In genomic region chr14:91349481-91350074, GRCh38 we compare ENCODE assay signal across 8 cellular contexts.
DNase-seq lines count a peak whose midpoint lies in the region; ATAC-seq and TF ChIP-seq lines count a peak whose summit lies in the region.

No MANE protein-coding gene starts in this region.

- POLR2A ChIA-PET in T-cell (lab: Charles Lee), result interaction anchor here (0.5 to 1.6 kb wide), 9 partner anchors 10 to 77 kb away, joined by 3 to 8 read pairs (median 4); no protein-coding TSS in a partner anchor

- no peak for TF ChIP-seq CTCF in Calu3 (IDR thresholded peaks at IDR 0.05; ENCODE audit: unreplicated experiment)

- H3K4me1 Mint-ChIP-seq in Calu3 (ENCODE audit: low read depth, unreplicated experiment) (peaks cover 61% of the 10 kb centered on the region), T-cell (peaks cover 80 to 93% (median 89%) of the 10 kb centered on the region in 3 donors)
- H3K4me1 Mint-ChIP-seq in central memory CD8-positive, alpha-beta T cell, result peaks cover 80% of the 10 kb centered on the region
- peaks cover 91% of the 10 kb centered on the region for H3K4me1 Mint-ChIP-seq in stimulated activated memory B cell treated with anti-CD40 and anti-IgM and Interleukin-4, amounts not matched to agents 10 μg/mL and 1 μg/mL and 100 μg/mL, for 72 hours

- ATAC-seq in GM21786 (IDR thresholded peaks at IDR 0.05; ENCODE audit: unreplicated experiment) (peak; percentile 60), T-cell (replicated peaks in 1 of 4) (peak; percentile 48 to 83 (median 57))
- ATAC-seq in central memory CD8-positive, alpha-beta T cell (replicated peaks; ENCODE audit: extremely low read depth, poor library complexity, severe bottlenecking), result peak; percentile 55
- peak; percentile 88 for ATAC-seq in stimulated activated memory B cell treated with anti-CD40 and anti-IgM and Interleukin-4, amounts not matched to agents 10 μg/mL and 1 μg/mL and 100 μg/mL, for 72 hours

- H3K27me3 Mint-ChIP-seq in Calu3 (ENCODE audit: unreplicated experiment) (no peaks in the 10 kb centered on the region), T-cell (no peaks in the 10 kb centered on the region)
- H3K27me3 Mint-ChIP-seq in central memory CD8-positive, alpha-beta T cell, result no peaks in the 10 kb centered on the region
- no peaks in the 10 kb centered on the region for H3K27me3 Mint-ChIP-seq in stimulated activated memory B cell treated with anti-CD40 and anti-IgM and Interleukin-4, amounts not matched to agents 10 μg/mL and 1 μg/mL and 100 μg/mL, for 72 hours

- H3K36me3 Mint-ChIP-seq in Calu3 (ENCODE audit: insufficient read depth, unreplicated experiment) (peaks cover 15% of the 10 kb centered on the region), T-cell (peaks cover 22% of the 10 kb centered on the region)
- peaks cover 46% of the 10 kb centered on the region for H3K36me3 Mint-ChIP-seq in central memory CD8-positive, alpha-beta T cell (ENCODE audit: insufficient read depth)
- peaks cover 12% of the 10 kb centered on the region for H3K36me3 Mint-ChIP-seq in stimulated activated memory B cell treated with anti-CD40 and anti-IgM and Interleukin-4, amounts not matched to agents 10 μg/mL and 1 μg/mL and 100 μg/mL, for 72 hours

- no TSS peak for BruUV-seq in Calu3 (replicated peaks; lab: Mats Ljungman, UMichigan)

- H3K4me3 Mint-ChIP-seq in Calu3 (ENCODE audit: low read depth, unreplicated experiment), result no peak overlapping the region
- peak overlapping the region; percentile 59 to 87 (median 82) for H3K4me3 Mint-ChIP-seq in T-cell
- peak overlapping the region; percentile 85 for H3K4me3 Mint-ChIP-seq in central memory CD8-positive, alpha-beta T cell
- peak overlapping the region; percentile 20 for H3K4me3 Mint-ChIP-seq in stimulated activated memory B cell treated with anti-CD40 and anti-IgM and Interleukin-4, amounts not matched to agents 10 μg/mL and 1 μg/mL and 100 μg/mL, for 72 hours

- H3K27ac Mint-ChIP-seq in Calu3 (ENCODE audit: unreplicated experiment), result peak overlapping the region; percentile 40
- H3K27ac Mint-ChIP-seq in T-cell, result peak overlapping the region; percentile 96 to 98
- H3K27ac Mint-ChIP-seq in central memory CD8-positive, alpha-beta T cell (ENCODE audit: low read depth), result peak overlapping the region; percentile 95
- peak overlapping the region; percentile 90 for H3K27ac Mint-ChIP-seq in stimulated activated memory B cell treated with anti-CD40 and anti-IgM and Interleukin-4, amounts not matched to agents 10 μg/mL and 1 μg/mL and 100 μg/mL, for 72 hours

- CTCF ChIA-PET in Calu3 (lab: Charles Lee), result interaction anchor here (1.0 to 1.2 kb wide), 2 partner anchors 26 to 69 kb away, joined by 3 to 4 read pairs; no protein-coding TSS in a partner anchor
- CTCF ChIA-PET in T-cell (lab: Charles Lee), result interaction anchor here (0.5 to 3.3 kb wide), 11 partner anchors 23 to 78 kb away, joined by 3 to 29 read pairs (median 5); no protein-coding TSS in a partner anchor

- H3K9me3 Mint-ChIP-seq in Calu3 (ENCODE audit: low read depth, unreplicated experiment) (no peaks in the 10 kb centered on the region), T-cell (no peaks in the 10 kb centered on the region)
- no peaks in the 10 kb centered on the region for H3K9me3 Mint-ChIP-seq in central memory CD8-positive, alpha-beta T cell
- H3K9me3 Mint-ChIP-seq in stimulated activated memory B cell treated with anti-CD40 and anti-IgM and Interleukin-4, amounts not matched to agents 10 μg/mL and 1 μg/mL and 100 μg/mL, for 72 hours, result no peaks in the 10 kb centered on the region

- DNase-seq in Calu3 (peak; percentile 58), T-cell (peak in 31 of 34 experiments; percentile 31 to 83 (median 68)), DMS 273 (lab: John Stamatoyannopoulos, UW; ENCODE audit: unreplicated experiment) (no peak), hepatic stellate cell (ENCODE audit: low spot score) (no peak), NCI-H526 (lab: John Stamatoyannopoulos, UW) (no peak)
- peak in 1 of 2 donors; percentile 63 for DNase-seq in central memory CD8-positive, alpha-beta T cell (ENCODE audit: low spot score in 2 of 2)

- intact Hi-C loops in Calu3 (cut with micrococcal nuclease; ENCODE audit: unreplicated experiment), result no loop called here

Comparison
In these comparisons a context has a peak if more than half of its experiments do, and no peak if none do; other contexts are left out.
1. DNase-seq: peak in Calu3 (single experiment) and T-cell (31 of 34); none in DMS 273 (single experiment), hepatic stellate cell (single experiment) and NCI-H526 (0 of 2).
2. H3K27ac Mint-ChIP-seq: peak in every context shown above with its lines; median percentile 97 in T-cell; 95 in central memory CD8-positive, alpha-beta T cell; 90 in stimulated activated memory B cell treated with anti-CD40 and anti-IgM and Interleukin-4, amounts not matched to agents 10 μg/mL and 1 μg/mL and 100 μg/mL, for 72 hours; 40 in Calu3.
3. Peak in every context shown above with its lines, with median percentiles within 50 percentile points of each other: ATAC-seq.